Comparison of ENCODE assay signal across 2 cellular contexts in the genomic region with DNA sequence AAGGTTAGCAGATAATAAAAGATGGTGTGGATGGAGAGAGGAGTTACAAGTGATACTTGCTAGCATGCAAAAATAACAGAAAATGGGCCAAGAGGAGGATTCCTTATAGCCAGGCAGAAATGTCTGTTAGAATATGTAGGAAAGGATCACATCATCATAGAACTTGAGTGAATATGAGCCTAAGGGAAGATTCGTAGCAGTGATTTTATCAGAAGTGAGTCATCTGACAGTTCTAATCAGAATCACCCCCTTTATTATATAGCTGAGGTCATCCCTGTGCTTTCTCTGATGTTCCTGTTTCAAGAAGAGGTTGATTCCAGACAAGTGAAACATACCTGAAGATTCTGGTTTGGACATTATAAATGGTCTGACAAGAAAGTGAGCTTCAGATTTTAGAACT.
TF ChIP-seq lines count a peak whose summit lies in the region.

No MANE protein-coding gene starts in this region.

TF ChIP-seq in SK-N-SH, 30 proteins besides CTCF, POLR2A, EP300 and RAD21:
- TF ChIP-seq, protein P1, sequence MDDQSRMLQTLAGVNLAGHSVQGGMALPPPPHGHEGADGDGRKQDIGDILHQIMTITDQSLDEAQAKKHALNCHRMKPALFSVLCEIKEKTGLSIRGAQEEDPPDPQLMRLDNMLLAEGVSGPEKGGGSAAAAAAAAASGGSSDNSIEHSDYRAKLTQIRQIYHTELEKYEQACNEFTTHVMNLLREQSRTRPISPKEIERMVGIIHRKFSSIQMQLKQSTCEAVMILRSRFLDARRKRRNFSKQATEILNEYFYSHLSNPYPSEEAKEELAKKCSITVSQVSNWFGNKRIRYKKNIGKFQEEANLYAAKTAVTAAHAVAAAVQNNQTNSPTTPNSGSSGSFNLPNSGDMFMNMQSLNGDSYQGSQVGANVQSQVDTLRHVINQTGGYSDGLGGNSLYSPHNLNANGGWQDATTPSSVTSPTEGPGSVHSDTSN (IDR thresholded peaks at IDR 0.05): peak; percentile 95
- TF ChIP-seq FOSL2 (IDR thresholded peaks at IDR 0.05; ENCODE audit: borderline replicate concordance, low read depth) (peak; percentile 93), JUND (IDR thresholded peaks at IDR 0.05) (peak; percentile 96), TCF12 (IDR thresholded peaks at IDR 0.05) (peak; percentile 81), POLR2AphosphoS5 (IDR thresholded peaks at IDR 0.05; ENCODE audit: low read depth, low read length) (peak; percentile 59; the same call in 1 of the 2 replicates), TAF1 (IDR thresholded peaks at IDR 0.05; ENCODE audit: borderline replicate concordance, low read depth, low read length) (no peak), RXRA (IDR thresholded peaks at IDR 0.05; ENCODE audit: borderline replicate concordance, low read depth) (peak; percentile 36; the same call in 1 of the 2 replicates)
- TF ChIP-seq, protein P2, sequence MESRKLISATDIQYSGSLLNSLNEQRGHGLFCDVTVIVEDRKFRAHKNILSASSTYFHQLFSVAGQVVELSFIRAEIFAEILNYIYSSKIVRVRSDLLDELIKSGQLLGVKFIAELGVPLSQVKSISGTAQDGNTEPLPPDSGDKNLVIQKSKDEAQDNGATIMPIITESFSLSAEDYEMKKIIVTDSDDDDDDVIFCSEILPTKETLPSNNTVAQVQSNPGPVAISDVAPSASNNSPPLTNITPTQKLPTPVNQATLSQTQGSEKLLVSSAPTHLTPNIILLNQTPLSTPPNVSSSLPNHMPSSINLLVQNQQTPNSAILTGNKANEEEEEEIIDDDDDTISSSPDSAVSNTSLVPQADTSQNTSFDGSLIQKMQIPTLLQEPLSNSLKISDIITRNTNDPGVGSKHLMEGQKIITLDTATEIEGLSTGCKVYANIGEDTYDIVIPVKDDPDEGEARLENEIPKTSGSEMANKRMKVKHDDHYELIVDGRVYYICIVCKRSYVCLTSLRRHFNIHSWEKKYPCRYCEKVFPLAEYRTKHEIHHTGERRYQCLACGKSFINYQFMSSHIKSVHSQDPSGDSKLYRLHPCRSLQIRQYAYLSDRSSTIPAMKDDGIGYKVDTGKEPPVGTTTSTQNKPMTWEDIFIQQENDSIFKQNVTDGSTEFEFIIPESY (IDR thresholded peaks at IDR 0.05; ENCODE audit: borderline replicate concordance, low read depth): no peak

TF ChIP-seq in endothelial cell of umbilical vein, 7 proteins besides CTCF, POLR2A, EP300 and RAD21:
- TF ChIP-seq JUN (IDR thresholded peaks at IDR 0.05; ENCODE audit: borderline replicate concordance, insufficient read depth, insufficient read length, low read depth) (peak; percentile 6), GATA2 (IDR thresholded peaks at IDR 0.05; ENCODE audit: insufficient read depth, insufficient read length, low read depth, low read length) (peak; percentile 40), EZH2 (IDR thresholded peaks at IDR 0.05; ENCODE audit: borderline replicate concordance, low read depth, low read length, severe bottlenecking) (no peak)
- TF ChIP-seq, protein P3, sequence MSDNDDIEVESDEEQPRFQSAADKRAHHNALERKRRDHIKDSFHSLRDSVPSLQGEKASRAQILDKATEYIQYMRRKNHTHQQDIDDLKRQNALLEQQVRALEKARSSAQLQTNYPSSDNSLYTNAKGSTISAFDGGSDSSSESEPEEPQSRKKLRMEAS (IDR thresholded peaks at IDR 0.05; ENCODE audit: insufficient read depth, insufficient read length): no peak
